In the genomic region with DNA sequence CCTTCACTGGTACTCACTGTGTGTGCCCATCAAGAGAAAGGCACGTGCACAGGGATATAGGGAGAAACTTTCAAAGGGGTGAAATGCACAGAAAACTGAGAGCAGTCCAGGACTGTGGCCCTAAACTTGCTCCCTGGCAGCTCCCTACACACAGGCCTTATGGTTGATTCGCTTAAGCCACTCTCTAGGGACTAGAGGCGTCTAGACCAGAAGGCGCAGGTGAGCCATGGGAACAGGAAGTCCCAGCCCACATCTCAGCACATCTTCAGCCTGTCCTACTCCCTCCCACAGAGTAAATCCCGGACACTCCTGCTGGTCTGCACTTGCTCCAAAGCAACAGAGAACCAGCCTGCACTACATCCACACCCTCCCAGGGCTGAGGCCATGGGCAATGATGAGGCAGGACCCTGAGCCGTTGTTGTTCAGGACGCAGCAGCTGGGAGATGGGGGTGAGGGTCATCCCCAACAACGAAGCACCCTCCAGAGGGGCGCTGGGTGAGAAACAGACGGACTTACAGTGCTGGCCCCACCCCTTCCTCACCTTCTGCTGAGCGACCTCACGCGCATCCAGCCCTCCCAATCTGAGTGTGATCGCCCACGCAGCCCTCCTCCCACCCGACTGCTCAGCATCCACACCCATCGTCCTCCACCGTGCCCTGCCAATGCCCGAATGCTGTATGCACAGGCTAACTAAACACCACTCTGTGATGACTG, we compare ENCODE assay signal across 17 cellular contexts.
DNase-seq lines count a peak whose midpoint lies in the region; ATAC-seq, FAIRE-seq and TF ChIP-seq lines count a peak whose summit lies in the region.
"Had no signal": no experiment of that assay in that cellular context is flagged by ENCODE, and none has a peak within 500 bp of the region (broad histone marks: within the 10 kb centered on the region; RNA-seq: fewer than 3 reads in every experiment).

No MANE protein-coding gene starts in this region.

- no peaks in the 10 kb centered on the region for H3K9me3 Mint-ChIP-seq in chondrocyte (ENCODE audit: low read depth)
- H3K9me3 Mint-ChIP-seq in activated naive CD4-positive, alpha-beta T cell treated with anti-CD3 and anti-CD28 coated beads, Interleukin-2, amount 10 ng/mL, durations not matched to agents 7 days and 5 days = no peaks in the 10 kb centered on the region
- H3K9me3 Mint-ChIP-seq: naive thymus-derived CD8-positive, alpha-beta T cell had no signal

- TF ChIP-seq CTCF in A549 (IDR thresholded peaks at IDR 0.05) (no peak), HEK293 (tag by site-specific recombination; IDR thresholded peaks at IDR 0.05) (no peak), chondrocyte (IDR thresholded peaks at IDR 0.05) (no peak), pancreas (IDR thresholded peaks at IDR 0.05) (no peak)

- no peak for TF ChIP-seq EP300 in A549 (IDR thresholded peaks at IDR 0.05)

- peaks cover 18% of the 10 kb centered on the region for H3K36me3 Mint-ChIP-seq in chondrocyte (ENCODE audit: low read depth)
- H3K36me3 Mint-ChIP-seq in activated naive CD4-positive, alpha-beta T cell treated with anti-CD3 and anti-CD28 coated beads, Interleukin-2, amount 10 ng/mL, durations not matched to agents 7 days and 5 days = no peaks in the 10 kb centered on the region
- H3K36me3 Mint-ChIP-seq: activated naive CD8-positive, alpha-beta T cell; naive thymus-derived CD8-positive, alpha-beta T cell had no signal

- no peak overlapping the region for H3K4me3 ChIP-seq in A549
- no peak overlapping the region for H3K4me3 ChIP-seq in HEK293 (ENCODE audit: low read depth, low read length)
- H3K4me3 ChIP-seq in pancreas = no peak overlapping the region
- H3K4me3 ChIP-seq: cardiac muscle cell had no signal

- no peak for TF ChIP-seq POLR2A in A549 (IDR thresholded peaks at IDR 0.05; ENCODE audit: low read length)

- in situ Hi-C loops in KBM-7 (cut with MboI; ENCODE audit: low pct_unique_long_range_greater_than_20kb, low sequenced_read_pairs) = loop anchor here (25.0 kb wide), 1 partner anchor 340 kb away; no protein-coding TSS in a partner anchor

- peaks cover 38% of the 10 kb centered on the region for H3K4me1 Mint-ChIP-seq in chondrocyte (ENCODE audit: low read depth)
- no peaks in the 10 kb centered on the region for H3K4me1 Mint-ChIP-seq in activated naive CD4-positive, alpha-beta T cell treated with anti-CD3 and anti-CD28 coated beads, Interleukin-2, amount 10 ng/mL, durations not matched to agents 7 days and 5 days
- H3K4me1 Mint-ChIP-seq: activated CD4-positive, alpha-beta T cell treated with anti-CD3 and anti-CD28 coated beads for 36 hours had no signal

- ATAC-seq in A549 (peak; percentile 4 to 9; a peak in 3 of 6 replicates), pancreas (no peak), HG02763 (IDR thresholded peaks at IDR 0.05; ENCODE audit: unreplicated experiment) (no peak)
- ATAC-seq: activated CD4-positive, alpha-beta T cell treated with anti-CD3 and anti-CD28 coated beads for 36 hours; naive thymus-derived CD8-positive, alpha-beta T cell had no signal

- CTCF ChIA-PET in A549 (lab: Yijun Ruan, JAX) (no interaction called here), HEK293 (lab: Yijun Ruan, JAX) (no interaction called here)
- CTCF ChIA-PET in activated naive CD4-positive, alpha-beta T cell treated with anti-CD3 and anti-CD28 coated beads, Interleukin-2, amount 10 ng/mL, durations not matched to agents 7 days and 5 days (lab: Charles Lee) = no interaction called here

- H3K27ac Mint-ChIP-seq in chondrocyte (ENCODE audit: unreplicated experiment) = peak overlapping the region; percentile 82
- H3K27ac Mint-ChIP-seq in activated naive CD4-positive, alpha-beta T cell treated with anti-CD3 and anti-CD28 coated beads, Interleukin-2, amount 10 ng/mL, durations not matched to agents 7 days and 5 days = no peak overlapping the region
- H3K27ac Mint-ChIP-seq: activated CD4-positive, alpha-beta T cell treated with anti-CD3 and anti-CD28 coated beads for 36 hours; activated naive CD8-positive, alpha-beta T cell; naive thymus-derived CD8-positive, alpha-beta T cell had no signal

- H3K27ac ChIP-seq in A549 = peak overlapping the region; percentile 51 to 90; a peak in 5 of 6 replicates
- H3K27ac ChIP-seq in HEK293 (ENCODE audit: extremely low read depth, low read depth, low read length) = no peak overlapping the region
- peak overlapping the region; percentile 65 to 84 (median 77) for H3K27ac ChIP-seq in pancreas
- H3K27ac ChIP-seq: cardiac muscle cell had no signal

- no peaks in the 10 kb centered on the region for H3K27me3 Mint-ChIP-seq in chondrocyte (ENCODE audit: low read depth)
- no peaks in the 10 kb centered on the region for H3K27me3 Mint-ChIP-seq in activated naive CD4-positive, alpha-beta T cell treated with anti-CD3 and anti-CD28 coated beads, Interleukin-2, amount 10 ng/mL, durations not matched to agents 7 days and 5 days
- H3K27me3 Mint-ChIP-seq: activated CD4-positive, alpha-beta T cell treated with anti-CD3 and anti-CD28 coated beads for 36 hours had no signal

- H3K4me3 Mint-ChIP-seq in chondrocyte (ENCODE audit: unreplicated experiment) = no peak overlapping the region
- H3K4me3 Mint-ChIP-seq in activated naive CD4-positive, alpha-beta T cell treated with anti-CD3 and anti-CD28 coated beads, Interleukin-2, amount 10 ng/mL, durations not matched to agents 7 days and 5 days = no peak overlapping the region
- H3K4me3 Mint-ChIP-seq: activated CD4-positive, alpha-beta T cell treated with anti-CD3 and anti-CD28 coated beads for 36 hours; activated naive CD8-positive, alpha-beta T cell; naive thymus-derived CD8-positive, alpha-beta T cell had no signal

- H3K4me1 ChIP-seq in A549 (peaks cover 80% of the 10 kb centered on the region), HEK293 (ENCODE audit: control insufficient read depth, insufficient read depth, low read length) (peaks cover 3% of the 10 kb centered on the region; the same call in 1 of the 2 replicates), pancreas (peaks cover 54 to 68% (median 64%) of the 10 kb centered on the region in 3 donors)

- 84% methylated on average over 18 of the region's 19 CpGs for WGBS in A549 (ENCODE audit: missing lambda C conversion rate)
- 72 to 73% methylated on average over 19 of the region's 19 CpGs for WGBS in pancreas, 2 donors

- no peak for TF ChIP-seq RAD21 in A549 (conservative IDR thresholded peaks at IDR 0.05 in 1 of 2, IDR thresholded peaks at IDR 0.05 in 1 of 2)

- POLR2A ChIA-PET in A549 (lab: Yijun Ruan, JAX) (no interaction called here), HEK293 (lab: Yijun Ruan, JAX) (no interaction called here)

- no peak for FAIRE-seq in A549 (lab: Jason Lieb, UNC)
- no peak for FAIRE-seq in pancreas (lab: Jason Lieb, UNC)
- FAIRE-seq: D721Med had no signal

- H3K27me3 ChIP-seq in pancreas = no peaks in the 10 kb centered on the region
- H3K27me3 ChIP-seq: cardiac muscle cell had no signal

- DNase-seq in A549 (ENCODE audit: low read depth in 1 of 2, low spot score in 1 of 2) = no peak
- DNase-seq in chondrocyte (ENCODE audit: low spot score) = no peak
- DNase-seq in pancreas = no peak
- no peak for DNase-seq in mucosa of gallbladder (ENCODE audit: low spot score)
- no peak for DNase-seq in activated naive CD4-positive, alpha-beta T cell treated with anti-CD3 and anti-CD28 coated beads, Interleukin-2, amount 10 ng/mL, durations not matched to agents 7 days and 5 days
- no peak for DNase-seq in KBM-7
- DNase-seq: activated CD4-positive, alpha-beta T cell treated with anti-CD3 and anti-CD28 coated beads for 36 hours; effector memory CD4-positive, alpha-beta T cell; NCI-H1417 treated with DMSO at 0.1 percent for 48 hours; stimulated activated CD4-positive, alpha-beta T cell treated with anti-CD3 and anti-CD28 coated beads, Interleukin-4, amount 100 ng/mL, for 1 hour; stimulated activated CD8-positive, alpha-beta memory T cell treated with anti-CD3 and anti-CD28 coated beads, Interleukin-4, amount 100 ng/mL, for 48 hours had no signal

- intact Hi-C loops in pancreas (cut with DNase I) = no loop called here

- no peaks in the 10 kb centered on the region for H3K36me3 ChIP-seq in HEK293 (ENCODE audit: control insufficient read depth in 2 of 2, insufficient read depth in 1 of 2, low read length in 2 of 2)
- H3K36me3 ChIP-seq in pancreas = no peaks in the 10 kb centered on the region
- H3K36me3 ChIP-seq: cardiac muscle cell had no signal

- H3K4me2 ChIP-seq in A549 = 0 out of 3 replicates have a peak overlapping the region, but pooled peaks have one; percentile 64

- H3K9me3 ChIP-seq in A549 (no peaks in the 10 kb centered on the region), HEK293 (ENCODE audit: control insufficient read depth, insufficient read depth, low read depth, low read length) (no peaks in the 10 kb centered on the region), pancreas (no peaks in the 10 kb centered on the region)

TF ChIP-seq in A549, 52 proteins besides CTCF, POLR2A, EP300 and RAD21 (continues in another document):
- TF ChIP-seq CHD4 (IDR thresholded peaks at IDR 0.05; ENCODE audit: borderline replicate concordance) = no peak
- no peak for TF ChIP-seq MAFK (IDR thresholded peaks at IDR 0.05; ENCODE audit: partially characterized antibody)
- TF ChIP-seq, protein P1, sequence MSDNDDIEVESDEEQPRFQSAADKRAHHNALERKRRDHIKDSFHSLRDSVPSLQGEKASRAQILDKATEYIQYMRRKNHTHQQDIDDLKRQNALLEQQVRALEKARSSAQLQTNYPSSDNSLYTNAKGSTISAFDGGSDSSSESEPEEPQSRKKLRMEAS (IDR thresholded peaks at IDR 0.05) = no peak
- no peak for TF ChIP-seq BHLHE40 (IDR thresholded peaks at IDR 0.05; ENCODE audit: low read depth, low read length)
- no peak for TF ChIP-seq EHMT2 (IDR thresholded peaks at IDR 0.05; ENCODE audit: low read depth)
- TF ChIP-seq RFX5 (IDR thresholded peaks at IDR 0.05) = no peak
- no peak for TF ChIP-seq HOXB13 (CRISPR knock-in tag; IDR thresholded peaks at IDR 0.05; ENCODE audit: low read depth)
- TF ChIP-seq POLR2AphosphoS2 (conservative IDR thresholded peaks at IDR 0.05; ENCODE audit: low read length) = no peak
- TF ChIP-seq EHF (CRISPR knock-in tag; IDR thresholded peaks at IDR 0.05) = no peak

TF ChIP-seq in HEK293, 187 proteins besides CTCF, POLR2A, EP300 and RAD21:
- TF ChIP-seq EGR2 (tag by site-specific recombination; IDR thresholded peaks at IDR 0.05; ENCODE audit: low read depth) = peak; percentile 75
- TF ChIP-seq ZFHX2 (tag by site-specific recombination; conservative IDR thresholded peaks at IDR 0.05) = peak; percentile 79
- 0 out of 2 replicates have a peak, but pooled peaks have one; percentile 21 for TF ChIP-seq ZNF600 (tag by site-specific recombination; IDR thresholded peaks at IDR 0.05)
- no peak for TF ChIP-seq ZNF510 (tag by site-specific recombination; IDR thresholded peaks at IDR 0.05; ENCODE audit: insufficient replicate concordance)

Comparison
In these comparisons a context has a peak if more than half of its experiments do, and no peak if none do; other contexts are left out.
1. ATAC-seq: peak in A549 (2 of 2); none in pancreas (0 of 4) and HG02763 (single experiment).